In genomic region chr6:110530671-110531070, GRCh38 we compare ENCODE assay signal across 1 cellular context.
TF ChIP-seq lines count a peak whose summit lies in the region.

No MANE protein-coding gene starts in this region.

TF ChIP-seq in IMR-90, 13 proteins besides CTCF, POLR2A, EP300 and RAD21 (continued from another document):
- TF ChIP-seq MAZ (IDR thresholded peaks at IDR 0.05; ENCODE audit: borderline replicate concordance, low read depth, low read length) (no peak), SMC3 (IDR thresholded peaks at IDR 0.05; ENCODE audit: low read depth, low read length) (no peak), MXI1 (IDR thresholded peaks at IDR 0.05; ENCODE audit: borderline replicate concordance, low read depth, low read length) (no peak)
TF ChIP-seq in IMR-90: peak in this region for 0.
